28 cellular contexts compared by ENCODE assay signal in the genomic region with DNA sequence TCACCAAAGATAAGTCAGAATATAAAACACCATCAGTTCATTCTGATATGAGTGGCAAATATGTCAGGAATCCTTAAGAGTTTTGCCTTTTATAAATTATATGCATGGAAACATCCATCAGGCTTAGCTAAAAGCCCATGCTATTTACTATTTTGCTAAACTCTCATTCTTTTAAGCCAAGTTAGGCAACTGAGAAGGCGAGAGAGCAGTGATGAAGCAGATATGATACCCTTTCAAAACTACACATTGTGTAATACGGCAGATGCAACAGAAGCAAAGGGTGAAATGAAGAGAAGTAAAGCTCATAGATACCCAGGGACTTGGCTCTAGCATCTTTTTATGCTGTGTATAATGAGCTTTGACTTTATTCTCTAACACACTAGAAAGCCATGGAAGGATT.
"Had no signal": no experiment of that assay in that cellular context is flagged by ENCODE, and none has a peak within 500 bp of the region (broad histone marks: within the 10 kb centered on the region; RNA-seq: fewer than 3 reads in every experiment).

No MANE protein-coding gene starts in this region.

- H3K27ac Mint-ChIP-seq: immature natural killer cell; naive thymus-derived CD8-positive, alpha-beta T cell; nephron; stimulated activated effector memory CD8-positive, alpha-beta T cell treated with anti-CD3 and anti-CD28 coated beads, Interleukin-12 subunit alpha, Interleukin-12 subunit beta, amount 100 ng/mL, for 72 hours had no signal

- H3K4me1 Mint-ChIP-seq: immature natural killer cell; naive thymus-derived CD8-positive, alpha-beta T cell; stimulated activated effector memory CD8-positive, alpha-beta T cell treated with anti-CD3 and anti-CD28 coated beads, Interleukin-12 subunit alpha, Interleukin-12 subunit beta, amount 100 ng/mL, for 72 hours had no signal

- H3K27me3 Mint-ChIP-seq: naive thymus-derived CD8-positive, alpha-beta T cell had no signal

- H3K4me3 Mint-ChIP-seq: immature natural killer cell; naive thymus-derived CD8-positive, alpha-beta T cell; nephron; neural crest cell; stimulated activated effector memory CD8-positive, alpha-beta T cell treated with anti-CD3 and anti-CD28 coated beads, Interleukin-12 subunit alpha, Interleukin-12 subunit beta, amount 100 ng/mL, for 72 hours had no signal

- H3K9me3 Mint-ChIP-seq: nephron, neural crest cell had no signal

- DNase-seq: hypothalamus; immature natural killer cell; islet precursor cell; lower lobe of right lung; mammary epithelial cell; mesenchymal stem cell; naive thymus-derived CD8-positive, alpha-beta T cell; nucleus accumbens; pancreas; posterior cingulate gyrus; retina; right cardiac atrium; small intestine; spleen; stimulated activated CD4-positive, alpha-beta T cell treated with anti-CD3 and anti-CD28 coated beads, Interleukin-4, amount 100 ng/mL, for 24 hours; stimulated activated naive CD8-positive, alpha-beta T cell treated with anti-CD3 and anti-CD28 coated beads, Interleukin-15, Interleukin-2, amounts not matched to agents 100 U/mL and 50 U/mL, for 24 hours; stomach; testis; thyroid gland; transverse colon; upper lobe of left lung had no signal

- H3K36me3 Mint-ChIP-seq: immature natural killer cell; naive thymus-derived CD8-positive, alpha-beta T cell; stimulated activated effector memory CD8-positive, alpha-beta T cell treated with anti-CD3 and anti-CD28 coated beads, Interleukin-12 subunit alpha, Interleukin-12 subunit beta, amount 100 ng/mL, for 72 hours had no signal

- H3K4me3 ChIP-seq: lower lobe of right lung, pancreas, prostate gland, spleen, stomach, testis, thyroid gland, transverse colon, upper lobe of left lung, vagina had no signal

- ATAC-seq: left lobe of liver; lower lobe of right lung; naive thymus-derived CD8-positive, alpha-beta T cell; pancreas; right cardiac atrium; sciatic nerve; stimulated activated effector memory CD8-positive, alpha-beta T cell treated with anti-CD3 and anti-CD28 coated beads, Interleukin-12 subunit alpha, Interleukin-12 subunit beta, amount 100 ng/mL, for 72 hours; stimulated activated naive CD8-positive, alpha-beta T cell treated with anti-CD3 and anti-CD28 coated beads, Interleukin-15, Interleukin-2, amounts not matched to agents 100 U/mL and 50 U/mL, for 24 hours had no signal
